ENCODE assay signal across 8 cellular contexts in genomic region chr2:69386789-69387734, GRCh38. TPM values are rescaled to one million over a fixed set of nuclear protein-coding genes. Genes with fewer than 3 reads are reported as not detected.
A peak's percentile ranks its signal among the peaks of the same experiment; 100 is the strongest.
DNase-seq lines count a peak whose midpoint lies in the region; ATAC-seq and TF ChIP-seq lines count a peak whose summit lies in the region.

Gene GFPT1, minus strand, starts transcription at chr2:69387227. Its CDS starts 156 bp downstream, at chr2:69387071.

- no peaks in the 10 kb centered on the region for H4K20me1 ChIP-seq in DOHH2 (ENCODE audit: control insufficient read depth, insufficient read depth, low read depth, low read length)
- no peaks in the 10 kb centered on the region for H4K20me1 ChIP-seq in fibroblast of lung (ENCODE audit: control insufficient read depth, extremely low read depth, insufficient read depth, low read length)

- CTCF ChIA-PET in RWPE1 (lab: Yijun Ruan, JAX), result interaction anchor here (0.6 to 0.9 kb wide), 2 partner anchors 12 to 337 kb away, joined by 3 read pairs; no protein-coding TSS in a partner anchor

- H3K27ac Mint-ChIP-seq in activated T-helper 17 cell treated with anti-CD3 and anti-CD28 coated beads, Interleukin-2, amount 50 U/mL, for 72 hours, result peak within 1 kb of the TSS; percentile 86
- H3K27ac Mint-ChIP-seq in natural killer cell, result peak within 1 kb of the TSS; percentile 70 to 96

- peaks cover 6% of the 10 kb centered on the region for H3K36me3 Mint-ChIP-seq in activated T-helper 17 cell treated with anti-CD3 and anti-CD28 coated beads, Interleukin-2, amount 50 U/mL, for 72 hours (ENCODE audit: low read depth)
- H3K36me3 Mint-ChIP-seq in natural killer cell, result no peaks in the 10 kb centered on the region

- H2AFZ ChIP-seq in fibroblast of lung (ENCODE audit: low read length), result peak within 1 kb of the TSS; percentile 61

- ATAC-seq in activated T-helper 17 cell treated with anti-CD3 and anti-CD28 coated beads, Interleukin-2, amount 50 U/mL, for 72 hours (replicated peaks), result peak; percentile 97
- peak; percentile 97 to 100 (median 98) for ATAC-seq in natural killer cell

- no peaks in the 10 kb centered on the region for H3K9me2 ChIP-seq in DOHH2 (replicated peaks; ENCODE audit: control insufficient read depth, low read length)

- peak within 1 kb of the TSS; percentile 22 for H3K27ac ChIP-seq in DOHH2 (ENCODE audit: low read depth, low read length)
- peak within 1 kb of the TSS; percentile 79 for H3K27ac ChIP-seq in RWPE1
- H3K27ac ChIP-seq in fibroblast of lung (ENCODE audit: insufficient read depth, low read length), result peak within 1 kb of the TSS; percentile 81

- intact Hi-C loops in natural killer cell (cut with micrococcal nuclease), result loop anchor here (1.0 kb wide), 1 partner anchor 50 kb away; the partner anchor contains the start of gene NFU1

- H3K4me2 ChIP-seq in DOHH2 (ENCODE audit: low read length), result peak within 1 kb of the TSS; percentile 83
- H3K4me2 ChIP-seq in fibroblast of lung (ENCODE audit: extremely low read depth, insufficient read depth, low read length), result peak within 1 kb of the TSS; percentile 91

- H3K27me3 ChIP-seq in DOHH2 (ENCODE audit: control insufficient read depth, low read length), result no peaks in the 10 kb centered on the region
- H3K27me3 ChIP-seq in fibroblast of lung (ENCODE audit: control insufficient read depth, insufficient read depth, low read length), result no peaks in the 10 kb centered on the region

- DNase-seq in GOT3 (lab: John Stamatoyannopoulos, UW) (peak; percentile 84), LNCaP clone FGC (ENCODE audit: low read depth) (peak; percentile 63), RWPE1 (ENCODE audit: low spot score) (peak; percentile 86), fibroblast of lung (ENCODE audit: low read depth in 2 of 2) (peak; percentile 92 to 93), natural killer cell (peak; percentile 91)
- DNase-seq in stimulated activated naive CD4-positive, alpha-beta T cell (lab: John Stamatoyannopoulos, UW), result peak; percentile 83 to 91 (median 89)

- H3K9me3 ChIP-seq in DOHH2 (ENCODE audit: control insufficient read depth, insufficient read depth, low read length) (no peaks in the 10 kb centered on the region), fibroblast of lung (ENCODE audit: control insufficient read depth, insufficient read depth, low read depth, low read length) (no peaks in the 10 kb centered on the region)

- no peak for TF ChIP-seq CTCF in DOHH2 (IDR thresholded peaks at IDR 0.05; ENCODE audit: low read depth, low read length, poor library complexity, severe bottlenecking)
- TF ChIP-seq CTCF in LNCaP clone FGC (IDR thresholded peaks at IDR 0.05; ENCODE audit: control insufficient read depth, extremely low read depth, insufficient read depth), result no peak
- no peak for TF ChIP-seq CTCF in RWPE1 (conservative IDR thresholded peaks at IDR 0.05; ENCODE audit: low read depth)
- no peak for TF ChIP-seq CTCF in fibroblast of lung (conservative IDR thresholded peaks at IDR 0.05 in 1 of 2, IDR thresholded peaks at IDR 0.05 in 1 of 2; ENCODE audit: low read depth in 1 of 2, low read length in 2 of 2)
- no peak for TF ChIP-seq CTCF in natural killer cell (IDR thresholded peaks at IDR 0.05)

- POLR2A ChIA-PET in RWPE1 (lab: Yijun Ruan, JAX; ENCODE audit: low non-redundant PET), result interaction anchor here (0.6 kb wide), 1 partner anchor 15 kb away, joined by 4 read pairs; no protein-coding TSS in a partner anchor

- peaks cover 6% of the 10 kb centered on the region; the same call in 1 of the 2 replicates for H3F3A ChIP-seq in DOHH2 (ENCODE audit: control insufficient read depth, insufficient read depth)

- H3K27me3 Mint-ChIP-seq in activated T-helper 17 cell treated with anti-CD3 and anti-CD28 coated beads, Interleukin-2, amount 50 U/mL, for 72 hours, result no peaks in the 10 kb centered on the region
- no peaks in the 10 kb centered on the region for H3K27me3 Mint-ChIP-seq in natural killer cell (ENCODE audit: low read depth in 2 of 2)

- H3K9me3 Mint-ChIP-seq in activated T-helper 17 cell treated with anti-CD3 and anti-CD28 coated beads, Interleukin-2, amount 50 U/mL, for 72 hours, result no peaks in the 10 kb centered on the region
- no peaks in the 10 kb centered on the region for H3K9me3 Mint-ChIP-seq in natural killer cell

- peaks cover 51% of the 10 kb centered on the region for H3K79me2 ChIP-seq in DOHH2 (ENCODE audit: control insufficient read depth, low read length)
- peaks cover 49% of the 10 kb centered on the region for H3K79me2 ChIP-seq in fibroblast of lung (ENCODE audit: control insufficient read depth, insufficient read depth, low read length)

- peak within 1 kb of the TSS; percentile 87 for H3K4me3 Mint-ChIP-seq in activated T-helper 17 cell treated with anti-CD3 and anti-CD28 coated beads, Interleukin-2, amount 50 U/mL, for 72 hours
- H3K4me3 Mint-ChIP-seq in natural killer cell, result peak within 1 kb of the TSS; percentile 93

- peak within 1 kb of the TSS; percentile 84 for H3K9ac ChIP-seq in fibroblast of lung (ENCODE audit: insufficient read depth, low read length)

- H3K4me1 ChIP-seq in DOHH2 (ENCODE audit: control insufficient read depth, low read length) (peaks cover 31% of the 10 kb centered on the region), fibroblast of lung (ENCODE audit: control insufficient read depth, extremely low read depth, insufficient read depth, low read length) (peaks cover 5% of the 10 kb centered on the region)

- H3K4me1 Mint-ChIP-seq in activated T-helper 17 cell treated with anti-CD3 and anti-CD28 coated beads, Interleukin-2, amount 50 U/mL, for 72 hours, result peaks cover 15% of the 10 kb centered on the region
- peaks cover 30 to 33% of the 10 kb centered on the region in 2 donors for H3K4me1 Mint-ChIP-seq in natural killer cell

- H3K4me3 ChIP-seq in DOHH2 (ENCODE audit: low read length), result peak within 1 kb of the TSS; percentile 88
- peak within 1 kb of the TSS; percentile 69 for H3K4me3 ChIP-seq in LNCaP clone FGC (ENCODE audit: low read depth, low read length)
- peak within 1 kb of the TSS; percentile 70 to 96 (median 78) for H3K4me3 ChIP-seq in fibroblast of lung (replicated peaks in 1 of 4; ENCODE audit: control extremely low read depth in 1 of 4, insufficient read depth in 1 of 4, low read depth in 3 of 4, low read length in 4 of 4)

- peaks cover 6% of the 10 kb centered on the region; the same call in 1 of the 2 replicates for H3K36me3 ChIP-seq in DOHH2 (ENCODE audit: control insufficient read depth, low read length)
- no peaks in the 10 kb centered on the region for H3K36me3 ChIP-seq in fibroblast of lung (ENCODE audit: control insufficient read depth, insufficient read depth, low read length)

RNA-seq across cellular contexts. Expression of gene GFPT1, which starts in this region (rescaled TPM):
- 10 to 100 TPM; 32.7 to 43.8 TPM for total RNA-seq in activated T-helper 17 cell treated with anti-CD3 and anti-CD28 coated beads, Interleukin-2, amount 50 U/mL, for 72 hours
- 40.3 and 53.0 TPM in 2 replicates for total RNA-seq in fibroblast of lung
- polyA plus RNA-seq in fibroblast of lung, result 25.8 and 39.1 TPM in 2 replicates
- 25.5 and 33.8 TPM in 2 replicates for polyA plus RNA-seq in fibroblast of lung (2012)
- 12.8 and 16.6 TPM in 2 replicates for polyA minus RNA-seq in fibroblast of lung (ENCODE audit: low replicate concordance)
- total RNA-seq in natural killer cell, result 10 to 100 TPM; 13.9 to 16.4 (median 15.0) TPM

Comparison
In these comparisons a context has a peak if more than half of its experiments do, and no peak if none do; other contexts are left out.
1. Peak in every context shown above with its lines: DNase-seq, ATAC-seq, H3K4me3 ChIP-seq and H3K27ac ChIP-seq.
2. H3K27ac ChIP-seq: peak in every context shown above with its lines; median percentile 81 in fibroblast of lung; 79 in RWPE1; 22 in DOHH2.